ENCODE assay signal across 20 cellular contexts in the genomic region with DNA sequence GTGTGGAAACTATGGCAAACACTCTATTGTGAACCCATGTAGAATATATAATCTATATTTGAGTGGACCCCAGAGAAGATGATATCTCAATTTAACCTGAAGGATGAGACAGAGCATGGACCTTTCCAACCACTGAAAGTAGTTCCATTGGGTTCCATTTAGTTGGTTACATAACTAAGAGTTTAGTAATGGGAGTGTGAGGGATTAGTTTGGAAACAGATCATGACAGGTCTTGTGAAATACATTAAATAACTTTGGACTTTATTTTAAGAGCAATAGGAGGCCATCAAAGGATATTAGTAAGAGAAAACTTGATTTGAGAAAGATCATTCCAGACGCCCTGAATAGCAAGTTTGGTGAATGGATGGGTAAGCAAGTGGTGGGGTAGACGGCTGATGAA.
DNase-seq lines count a peak whose midpoint lies in the region; ATAC-seq and TF ChIP-seq lines count a peak whose summit lies in the region.
"Had no signal": no experiment of that assay in that cellular context is flagged by ENCODE, and none has a peak within 500 bp of the region (broad histone marks: within the 10 kb centered on the region; RNA-seq: fewer than 3 reads in every experiment).

No MANE protein-coding gene starts in this region.

- H3K9me1 ChIP-seq in IMR-90 (ENCODE audit: insufficient read depth, low read length): no peaks in the 10 kb centered on the region

- no peaks in the 10 kb centered on the region for H3K27me3 ChIP-seq in IMR-90 (ENCODE audit: control insufficient read depth, insufficient read depth, low read length)
- H3K27me3 ChIP-seq: BE2C had no signal

- no peak overlapping the region for H4K91ac ChIP-seq in IMR-90 (ENCODE audit: insufficient read depth, low read depth, low read length)

- H3K79me1 ChIP-seq in IMR-90 (ENCODE audit: low read depth in 1 of 2, low read length in 2 of 2): no peaks in the 10 kb centered on the region

- no peak overlapping the region for H2BK15ac ChIP-seq in IMR-90 (ENCODE audit: low read depth, low read length)

- no peaks in the 10 kb centered on the region for H3K4me1 ChIP-seq in IMR-90 (ENCODE audit: control insufficient read depth, insufficient read depth, low read length)

- H4K5ac ChIP-seq in IMR-90 (ENCODE audit: low read depth, low read length): no peak overlapping the region

- no peak overlapping the region for H3K23ac ChIP-seq in IMR-90 (ENCODE audit: low read depth, low read length)

- no peak overlapping the region for H3K4ac ChIP-seq in IMR-90 (ENCODE audit: low read depth, low read length)

- no peak for TF ChIP-seq RAD21 in IMR-90 (IDR thresholded peaks at IDR 0.05; ENCODE audit: low read length)

- ATAC-seq in IMR-90 (ENCODE audit: low read depth) (no peak; the same call in 1 of the 2 replicates), left colon (no peak), GM18870 (IDR thresholded peaks at IDR 0.05; ENCODE audit: unreplicated experiment) (no peak)
- ATAC-seq: GM12878, HepG2 had no signal

- no peaks in the 10 kb centered on the region for H4K20me1 ChIP-seq in IMR-90 (ENCODE audit: insufficient read depth, low read length)

- H2AK9ac ChIP-seq in IMR-90 (replicated peaks; ENCODE audit: low read depth, low read length, poor library complexity): no peak overlapping the region

- H2BK20ac ChIP-seq in IMR-90 (ENCODE audit: low read depth, low read length): no peak overlapping the region

- H3K27ac ChIP-seq in IMR-90 (ENCODE audit: insufficient read depth, low read length): no peak overlapping the region

- H3K4me3 ChIP-seq in AG09309 (ENCODE audit: control insufficient read depth, low read depth, low read length): no peak overlapping the region
- H3K4me3 ChIP-seq in IMR-90 (ENCODE audit: insufficient read depth, low read depth, low read length): no peak overlapping the region
- H3K4me3 ChIP-seq: GM12878 had no signal

- dilution Hi-C loops in IMR-90 (cut with HindIII; ENCODE audit: low sequenced_read_pairs, unreplicated experiment): no loop called here

- H2BK120ac ChIP-seq in IMR-90 (ENCODE audit: low read depth, low read length): no peak overlapping the region

- no peak overlapping the region for H3K18ac ChIP-seq in IMR-90 (ENCODE audit: low read depth, low read length)

- no peak overlapping the region for H3K56ac ChIP-seq in IMR-90 (ENCODE audit: extremely low read depth, insufficient read depth, low read length)

- DNase-seq in AG09309 (ENCODE audit: low read depth): peak; percentile 2
- peak; percentile 40 for DNase-seq in IMR-90
- DNase-seq in amniotic epithelial cell (ENCODE audit: low read depth): peak; percentile 51
- DNase-seq in iris pigment epithelial cell (ENCODE audit: low read depth): peak; percentile 56
- no peak for DNase-seq in 8988T
- no peak for DNase-seq in left colon
- DNase-seq: BE2C; C1 segment of cervical spinal cord; CD4-positive, CD25-positive, alpha-beta regulatory T cell; CD8-positive, alpha-beta memory T cell; COR-L47; DMS 273 treated with DMSO at 0.1 percent for 48 hours; DMS53; DND-41; EL; GOT3; H7 had no signal

- no TSS peak for BruUV-seq in IMR-90 (replicated peaks; lab: Mats Ljungman, UMichigan)

- no peak for TF ChIP-seq POLR2A in IMR-90 (IDR thresholded peaks at IDR 0.05; ENCODE audit: low read depth, low read length)

- H4K8ac ChIP-seq in IMR-90 (ENCODE audit: low read depth in 2 of 2, low read length in 2 of 2): no peak overlapping the region

- in situ Hi-C loops in IMR-90 (cut with MboI; ENCODE audit: low sequenced_read_pairs): no loop called here

- WGBS in IMR-90 (ENCODE audit: extremely low coverage in 2 of 2, insufficient read length in 1 of 2), 2 experiments: no CpG with 5 or more reads among the region's 2 CpGs

- no peak overlapping the region for H3K14ac ChIP-seq in IMR-90 (replicated peaks; ENCODE audit: low read depth, low read length)

- no peak overlapping the region for H3K4me2 ChIP-seq in IMR-90 (ENCODE audit: low read depth, low read length)

- TF ChIP-seq CTCF in AG09309 (IDR thresholded peaks at IDR 0.05; ENCODE audit: control insufficient read depth, insufficient read depth, low read depth, low read length, missing control alignments) (no peak), IMR-90 (conservative IDR thresholded peaks at IDR 0.05; ENCODE audit: low read depth, low read length) (no peak)

- CTCF ChIA-PET in IMR-90 (lab: Yijun Ruan, JAX): no interaction called here

- no peak overlapping the region for H2BK5ac ChIP-seq in IMR-90 (ENCODE audit: low read depth, low read length, poor library complexity, severe bottlenecking)

- intact Hi-C loops in IMR-90 (cut with micrococcal nuclease) (no loop called here), left colon (cut with DNase I, micrococcal nuclease) (no loop called here)

- H3K36me3 ChIP-seq in IMR-90 (ENCODE audit: control insufficient read depth, insufficient read depth, low read length): no peaks in the 10 kb centered on the region
- H3K36me3 ChIP-seq: BE2C had no signal

- H2AK5ac ChIP-seq in IMR-90 (ENCODE audit: low read depth, low read length): no peak overlapping the region

- no peaks in the 10 kb centered on the region; the same call in 1 of the 2 replicates for H3K9me3 ChIP-seq in IMR-90 (ENCODE audit: control insufficient read depth, insufficient read depth, low read length)
- H3K9me3 ChIP-seq: BE2C had no signal

- H3K9ac ChIP-seq in IMR-90 (ENCODE audit: low read depth, low read length): no peak overlapping the region

- no peak overlapping the region for H2AFZ ChIP-seq in IMR-90 (replicated peaks; ENCODE audit: low read length, poor library complexity)

- POLR2A ChIA-PET in IMR-90 (lab: Charles Lee; ENCODE audit: unreplicated experiment): no interaction called here

TF ChIP-seq in IMR-90, 13 proteins besides CTCF, POLR2A, EP300 and RAD21:
- TF ChIP-seq SMC3 (IDR thresholded peaks at IDR 0.05; ENCODE audit: low read depth, low read length) (no peak), CHD1 (IDR thresholded peaks at IDR 0.05; ENCODE audit: low read depth, low read length) (no peak), CEBPB (IDR thresholded peaks at IDR 0.05; ENCODE audit: low read depth, low read length) (peak; percentile 48; the same call in 1 of the 2 replicates)
- TF ChIP-seq, protein P1, sequence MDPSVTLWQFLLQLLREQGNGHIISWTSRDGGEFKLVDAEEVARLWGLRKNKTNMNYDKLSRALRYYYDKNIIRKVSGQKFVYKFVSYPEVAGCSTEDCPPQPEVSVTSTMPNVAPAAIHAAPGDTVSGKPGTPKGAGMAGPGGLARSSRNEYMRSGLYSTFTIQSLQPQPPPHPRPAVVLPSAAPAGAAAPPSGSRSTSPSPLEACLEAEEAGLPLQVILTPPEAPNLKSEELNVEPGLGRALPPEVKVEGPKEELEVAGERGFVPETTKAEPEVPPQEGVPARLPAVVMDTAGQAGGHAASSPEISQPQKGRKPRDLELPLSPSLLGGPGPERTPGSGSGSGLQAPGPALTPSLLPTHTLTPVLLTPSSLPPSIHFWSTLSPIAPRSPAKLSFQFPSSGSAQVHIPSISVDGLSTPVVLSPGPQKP (IDR thresholded peaks at IDR 0.05; ENCODE audit: borderline replicate concordance, low read depth, low read length): no peak

Comparison
In these comparisons a context has a peak if more than half of its experiments do, and no peak if none do; other contexts are left out.
1. DNase-seq: peak in AG09309 (single experiment), IMR-90 (single experiment), amniotic epithelial cell (single experiment) and iris pigment epithelial cell (single experiment); none in 8988T (single experiment) and left colon (0 of 2).